ENCODE assay signal across 1 cellular context in the genomic region with DNA sequence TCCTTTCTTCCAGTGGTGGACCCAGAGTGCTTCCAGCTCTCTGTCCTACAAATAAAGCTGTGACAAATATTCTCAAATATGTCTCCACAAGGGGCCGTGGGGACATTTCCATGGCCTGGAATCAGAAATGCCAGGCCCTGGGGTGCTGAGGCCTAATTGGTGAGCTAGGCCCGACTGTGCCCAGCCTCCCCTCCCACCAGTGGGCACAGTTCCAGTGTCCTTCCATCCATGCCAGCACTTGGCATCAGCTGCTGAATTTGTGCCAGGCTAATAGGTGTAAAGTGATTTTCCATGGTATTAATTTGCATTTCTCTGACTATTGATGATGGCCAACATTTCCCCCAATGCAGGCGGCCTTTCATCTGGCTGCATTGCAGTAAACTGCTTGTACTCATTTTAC.
TF ChIP-seq lines count a peak whose summit lies in the region.

No MANE protein-coding gene starts in this region.

TF ChIP-seq in H1, 55 proteins besides CTCF, POLR2A, EP300 and RAD21 (continued from another document):
- TF ChIP-seq, protein P1, sequence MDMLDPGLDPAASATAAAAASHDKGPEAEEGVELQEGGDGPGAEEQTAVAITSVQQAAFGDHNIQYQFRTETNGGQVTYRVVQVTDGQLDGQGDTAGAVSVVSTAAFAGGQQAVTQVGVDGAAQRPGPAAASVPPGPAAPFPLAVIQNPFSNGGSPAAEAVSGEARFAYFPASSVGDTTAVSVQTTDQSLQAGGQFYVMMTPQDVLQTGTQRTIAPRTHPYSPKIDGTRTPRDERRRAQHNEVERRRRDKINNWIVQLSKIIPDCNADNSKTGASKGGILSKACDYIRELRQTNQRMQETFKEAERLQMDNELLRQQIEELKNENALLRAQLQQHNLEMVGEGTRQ (IDR thresholded peaks at IDR 0.05; ENCODE audit: low read length), result no peak
- TF ChIP-seq, protein P2, sequence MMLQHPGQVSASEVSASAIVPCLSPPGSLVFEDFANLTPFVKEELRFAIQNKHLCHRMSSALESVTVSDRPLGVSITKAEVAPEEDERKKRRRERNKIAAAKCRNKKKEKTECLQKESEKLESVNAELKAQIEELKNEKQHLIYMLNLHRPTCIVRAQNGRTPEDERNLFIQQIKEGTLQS (IDR thresholded peaks at IDR 0.05; ENCODE audit: insufficient read depth, low read depth, low read length), result no peak
- no peak for TF ChIP-seq ASH2L (IDR thresholded peaks at IDR 0.05; ENCODE audit: low read length)
- TF ChIP-seq CHD1 (IDR thresholded peaks at IDR 0.05; ENCODE audit: low read depth, low read length), result no peak
- no peak for TF ChIP-seq CREB1 (IDR thresholded peaks at IDR 0.05)
